Comparison of ENCODE assay signal across 1 cellular context in genomic region chr3:16266714-16267113, GRCh38.
TF ChIP-seq lines count a peak whose summit lies in the region.

No MANE protein-coding gene starts in this region.

TF ChIP-seq in H1, 55 proteins besides CTCF, POLR2A, EP300 and RAD21:
- TF ChIP-seq NANOG (IDR thresholded peaks at IDR 0.05; ENCODE audit: insufficient read depth, low read depth, low read length, poor library complexity, severe bottlenecking) (no peak), GTF2F1 (IDR thresholded peaks at IDR 0.05; ENCODE audit: borderline replicate concordance, low read depth, low read length) (no peak), SIX5 (IDR thresholded peaks at IDR 0.05; ENCODE audit: low read depth, low read length) (no peak), RXRA (IDR thresholded peaks at IDR 0.05; ENCODE audit: insufficient read depth, low read depth, low read length) (no peak), ATF2 (IDR thresholded peaks at IDR 0.05; ENCODE audit: low read length) (no peak), RNF2 (IDR thresholded peaks at IDR 0.05; ENCODE audit: borderline replicate concordance, low read depth, low read length, missing control alignments, poor library complexity, severe bottlenecking) (no peak), GABPA (IDR thresholded peaks at IDR 0.05; ENCODE audit: borderline replicate concordance, insufficient read depth, low read length) (no peak), TAF7 (optimal IDR thresholded peaks at IDR 0.05; ENCODE audit: borderline replicate concordance, low read depth, low read length) (no peak)
